ENCODE assay signal across 8 cellular contexts in the genomic region with DNA sequence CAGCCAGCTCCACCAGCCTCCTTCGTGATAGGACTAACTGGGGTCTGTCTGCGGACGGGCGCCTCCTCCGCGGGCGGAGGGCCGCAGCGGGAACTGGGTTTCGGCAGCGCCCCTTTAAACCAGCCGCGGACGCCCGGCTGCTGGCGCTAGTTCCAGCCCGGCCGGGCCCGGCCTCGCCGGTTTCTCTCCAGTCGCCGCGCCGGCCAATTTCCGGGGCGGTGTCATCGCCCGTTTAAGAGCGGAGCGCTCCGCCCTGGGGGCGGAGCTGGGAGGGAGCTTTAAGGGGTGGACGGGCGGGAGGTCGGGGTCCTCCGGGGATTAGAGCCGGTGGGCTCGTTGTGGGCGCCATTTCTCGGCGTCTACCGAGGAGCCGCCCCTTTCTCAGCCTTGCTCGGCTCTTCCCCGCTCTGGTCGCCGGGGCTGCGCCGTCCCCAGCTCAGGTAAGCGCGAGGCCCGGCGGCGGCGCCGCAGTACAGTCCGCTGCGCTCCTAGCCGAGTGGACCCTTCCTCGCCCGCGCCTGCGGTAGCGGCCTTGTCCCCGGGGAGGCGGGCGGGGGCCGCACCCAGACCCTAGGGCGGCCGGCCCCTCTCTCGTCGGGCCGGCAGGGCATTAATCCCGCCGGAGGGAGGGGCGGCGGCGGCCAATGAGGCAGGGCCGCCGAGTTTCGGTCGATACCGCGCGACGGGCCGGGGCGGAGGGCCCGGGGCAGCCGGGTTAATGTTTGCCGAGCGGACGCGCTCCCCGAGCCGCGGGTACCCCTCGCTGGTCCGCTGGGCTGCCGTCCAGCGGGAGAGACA. TPM values are rescaled to one million over a fixed set of nuclear protein-coding genes. Genes with fewer than 3 reads are reported as not detected.
DNase-seq lines count a peak whose midpoint lies in the region; ATAC-seq and TF ChIP-seq lines count a peak whose summit lies in the region.

A gene (plus strand): TSS at position 307 of the 798 bp plus-strand sequence. CDS start 6,008 bp downstream, outside the sequence.

- H3K27me3 Mint-ChIP-seq in HFFc6 (ENCODE audit: insufficient read depth) = no peaks in the 10 kb centered on the region
- H3K27me3 Mint-ChIP-seq in activated naive CD8-positive, alpha-beta T cell treated with anti-CD3 and anti-CD28 coated beads for 36 hours = no peaks in the 10 kb centered on the region

- peak; percentile 79 for DNase-seq in GM04504 (ENCODE audit: low read depth)
- peak; percentile 80 for DNase-seq in HFFc6
- DNase-seq in NB4 (ENCODE audit: low read depth) = peak; percentile 98
- peak; percentile 79 for DNase-seq in SKM-1 (lab: John Stamatoyannopoulos, UW; ENCODE audit: unreplicated experiment)
- peak; percentile 87 for DNase-seq in activated naive CD8-positive, alpha-beta T cell treated with anti-CD3 and anti-CD28 coated beads for 36 hours
- peak; percentile 97 for DNase-seq in Right ventricle myocardium superior
- peak; percentile 90 to 93 for DNase-seq in tibial artery

- peak; percentile 99 for ATAC-seq in Right ventricle myocardium superior (ENCODE audit: poor library complexity)

- H3K79me2 ChIP-seq in parathyroid adenoma = peaks cover 9% of the 10 kb centered on the region

- H3K9me3 Mint-ChIP-seq in HFFc6 = no peaks in the 10 kb centered on the region
- H3K9me3 Mint-ChIP-seq in activated naive CD8-positive, alpha-beta T cell treated with anti-CD3 and anti-CD28 coated beads for 36 hours = no peaks in the 10 kb centered on the region

- peak within 1 kb of the TSS; percentile 83 for H3K4me3 Mint-ChIP-seq in HFFc6
- H3K4me3 Mint-ChIP-seq in activated naive CD8-positive, alpha-beta T cell treated with anti-CD3 and anti-CD28 coated beads for 36 hours = peak within 1 kb of the TSS; percentile 75

- peaks cover 7% of the 10 kb centered on the region for H3K4me1 Mint-ChIP-seq in HFFc6 (ENCODE audit: low read depth)
- peaks cover 16% of the 10 kb centered on the region for H3K4me1 Mint-ChIP-seq in activated naive CD8-positive, alpha-beta T cell treated with anti-CD3 and anti-CD28 coated beads for 36 hours

- peak within 1 kb of the TSS; percentile 98 for H2AFZ ChIP-seq in parathyroid adenoma

- intact Hi-C loops in Right ventricle myocardium superior (cut with DNase I) = no loop called here
- intact Hi-C loops in tibial artery (cut with DNase I; ENCODE audit: low total_unique reads) = loop anchor here (10.0 kb wide), 1 partner anchor 258 kb away; a partner anchor contains a TSS

- peak within 1 kb of the TSS; percentile 63 for H3K9ac ChIP-seq in parathyroid adenoma

- H3K4me1 ChIP-seq in parathyroid adenoma (peaks cover 4% of the 10 kb centered on the region), tibial artery (peaks cover 0 to 19% (median 8%) of the 10 kb centered on the region in 4 donors)

- no peaks in the 10 kb centered on the region for H3K9me3 ChIP-seq in parathyroid adenoma (ENCODE audit: control insufficient read depth, low read length)
- H3K9me3 ChIP-seq in tibial artery = no peaks in the 10 kb centered on the region

- H3K27ac Mint-ChIP-seq in HFFc6 = no peak within 1 kb of the TSS
- H3K27ac Mint-ChIP-seq in activated naive CD8-positive, alpha-beta T cell treated with anti-CD3 and anti-CD28 coated beads for 36 hours = peak within 1 kb of the TSS; percentile 11

- TF ChIP-seq POLR2A in NB4 (IDR thresholded peaks at IDR 0.05; ENCODE audit: extremely low read depth, insufficient read length) = peak; percentile 32

- TF ChIP-seq CTCF in HFFc6 (IDR thresholded peaks at IDR 0.05) = no peak; the same call in 1 of the 2 replicates
- TF ChIP-seq CTCF in NB4 (IDR thresholded peaks at IDR 0.05; ENCODE audit: low read depth, low read length) = no peak
- TF ChIP-seq CTCF in parathyroid adenoma (IDR thresholded peaks at IDR 0.05) = no peak
- TF ChIP-seq CTCF in tibial artery (IDR thresholded peaks at IDR 0.05) = no peak

- H3K36me3 Mint-ChIP-seq in HFFc6 (ENCODE audit: low read depth) = no peaks in the 10 kb centered on the region
- H3K36me3 Mint-ChIP-seq in activated naive CD8-positive, alpha-beta T cell treated with anti-CD3 and anti-CD28 coated beads for 36 hours = no peaks in the 10 kb centered on the region

- H3K36me3 ChIP-seq in parathyroid adenoma (ENCODE audit: control insufficient read depth, insufficient read depth, low read length) (no peaks in the 10 kb centered on the region), tibial artery (no peaks in the 10 kb centered on the region)

- peak within 1 kb of the TSS; percentile 93 for H3K27ac ChIP-seq in parathyroid adenoma
- peak within 1 kb of the TSS; percentile 90 to 92 for H3K27ac ChIP-seq in tibial artery

- peak within 1 kb of the TSS; percentile 95 for H3K4me2 ChIP-seq in parathyroid adenoma (ENCODE audit: low read length)

- H3K27me3 ChIP-seq in parathyroid adenoma (ENCODE audit: control insufficient read depth, insufficient read depth, low read length) (no peaks in the 10 kb centered on the region), tibial artery (no peaks in the 10 kb centered on the region)

- peak within 1 kb of the TSS; percentile 75 for H3K4me3 ChIP-seq in NB4 (ENCODE audit: low read depth, low read length)
- peak within 1 kb of the TSS; percentile 86 for H3K4me3 ChIP-seq in parathyroid adenoma (ENCODE audit: low read depth, low read length)
- H3K4me3 ChIP-seq in tibial artery = peak within 1 kb of the TSS; percentile 89 to 91

RNA-seq across cellular contexts. Expression of the gene that starts here (rescaled TPM):
- total RNA-seq in HFFc6 (2021; fragmentation: NEBNext Ultra II Directional; extraction: Animal tissue kit (Norgen Biotek cat#: 25700)) = 1 to 10 TPM in 3 of 6 experiments, under 1 TPM in 3; 0.63 to 1.3 (median 0.92) TPM
- 1 to 10 TPM; 3.8 to 4.5 TPM for total RNA-seq in activated naive CD8-positive, alpha-beta T cell treated with anti-CD3 and anti-CD28 coated beads for 36 hours
- total RNA-seq in Right ventricle myocardium superior = 8.1 TPM

Comparison
In these comparisons a context has a peak if more than half of its experiments do, and no peak if none do; other contexts are left out.
1. Peak in every context shown above with its lines: DNase-seq, ATAC-seq, H3K4me3 ChIP-seq and H3K27ac ChIP-seq.